ENCODE assay signal across 29 cellular contexts in the genomic region with DNA sequence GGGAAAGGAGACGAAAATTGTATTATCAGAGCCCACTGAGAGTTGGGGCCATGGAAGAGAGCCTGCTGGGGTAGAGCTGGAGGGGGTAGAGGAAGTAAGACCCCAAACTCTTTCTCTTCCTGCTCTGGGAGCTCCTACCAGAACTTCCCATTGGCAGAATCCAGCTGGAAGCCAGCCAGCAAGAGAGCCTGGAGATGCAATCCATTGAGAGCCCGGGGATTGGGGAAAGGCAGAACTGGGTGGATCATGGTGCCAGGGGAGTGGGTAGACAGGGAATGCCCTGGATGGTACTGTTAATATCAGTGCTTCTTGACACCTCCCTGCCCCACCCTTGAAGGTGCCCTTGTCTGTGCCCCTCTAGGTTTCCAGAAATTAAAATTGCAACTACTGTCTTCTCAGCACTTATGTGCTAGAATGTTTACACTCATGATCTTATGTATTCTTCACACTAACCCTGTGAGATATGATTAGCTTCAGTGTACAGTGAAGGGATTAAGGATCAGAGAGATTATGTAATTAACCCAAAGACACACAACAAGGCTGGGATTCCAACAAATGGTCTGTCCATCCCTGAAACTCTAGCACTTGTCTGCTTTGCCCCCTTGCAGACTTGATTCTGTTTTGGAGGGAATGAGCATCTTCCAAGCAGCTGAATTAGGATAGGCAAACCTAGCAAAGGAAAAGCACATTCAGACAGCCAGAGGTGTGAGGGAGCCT.
"Had no signal": no experiment of that assay in that cellular context is flagged by ENCODE, and none has a peak within 500 bp of the region (broad histone marks: within the 10 kb centered on the region; RNA-seq: fewer than 3 reads in every experiment).

No MANE protein-coding gene starts in this region.

- H3K27ac Mint-ChIP-seq: activated CD4-positive, alpha-beta memory T cell treated with anti-CD3 and anti-CD28 coated beads, Interleukin-2, amount 10 ng/mL, durations not matched to agents 7 days and 5 days; activated CD8-positive, alpha-beta memory T cell treated with anti-CD3 and anti-CD28 coated beads, Interleukin-2, amount 10 ng/mL, durations not matched to agents 7 days and 5 days; activated naive CD4-positive, alpha-beta T cell treated with anti-CD3 and anti-CD28 coated beads, Interleukin-2, amount 10 ng/mL, durations not matched to agents 7 days and 5 days; activated naive CD8-positive, alpha-beta T cell; activated naive CD8-positive, alpha-beta T cell treated with anti-CD3 and anti-CD28 coated beads, Interleukin-2, amount 50 U/mL, for 24 hours; T-helper 1 cell treated with Interleukin-12 subunit alpha and Interleukin-12 subunit beta and Interleukin-4 antibody, amounts not matched to agents 30 μg/mL and 1 μg/mL, for 36 hours; T-helper 2 cell treated with Interferon-gamma antibody and Interleukin-4, amounts not matched to agents 5 μg/mL and 100 μg/mL, for 36 hours had no signal

- H3K36me3 Mint-ChIP-seq: activated CD8-positive, alpha-beta memory T cell treated with anti-CD3 and anti-CD28 coated beads, Interleukin-2, amount 10 ng/mL, durations not matched to agents 7 days and 5 days; activated naive CD4-positive, alpha-beta T cell treated with anti-CD3 and anti-CD28 coated beads, Interleukin-2, amount 10 ng/mL, durations not matched to agents 7 days and 5 days; activated naive CD8-positive, alpha-beta T cell had no signal

- H3K27me3 ChIP-seq: cardiac muscle cell, SJCRH30 had no signal

- H3K4me1 Mint-ChIP-seq: activated CD4-positive, alpha-beta memory T cell treated with anti-CD3 and anti-CD28 coated beads, Interleukin-2, amount 10 ng/mL, durations not matched to agents 7 days and 5 days; activated CD8-positive, alpha-beta memory T cell treated with anti-CD3 and anti-CD28 coated beads, Interleukin-2, amount 10 ng/mL, durations not matched to agents 7 days and 5 days; central memory CD8-positive, alpha-beta T cell had no signal

- H3K36me3 ChIP-seq: brain microvascular endothelial cell, cardiac muscle cell, SJCRH30 had no signal

- DNase-seq: activated CD4-positive, alpha-beta memory T cell treated with anti-CD3 and anti-CD28 coated beads, Interleukin-2, amount 10 ng/mL, durations not matched to agents 7 days and 5 days; activated CD4-positive, alpha-beta T cell treated with anti-CD3 and anti-CD28 coated beads for 1 hour; activated CD4-positive, alpha-beta T cell treated with anti-CD3 and anti-CD28 coated beads for 48 hours; activated CD4-positive, CD25-positive, alpha-beta regulatory T cell; activated CD8-positive, alpha-beta memory T cell treated with anti-CD3 and anti-CD28 coated beads for 24 hours; activated CD8-positive, alpha-beta memory T cell treated with anti-CD3 and anti-CD28 coated beads, Interleukin-2, amount 10 ng/mL, durations not matched to agents 7 days and 5 days; activated CD8-positive, alpha-beta memory T cell treated with anti-CD3 and anti-CD28 coated beads, Interleukin-2, amount 50 U/mL, for 48 hours; activated effector memory CD4-positive, alpha-beta T cell treated with Interleukin-2 at 50 U/mL for 16 hours; activated naive CD4-positive, alpha-beta T cell treated with anti-CD3 and anti-CD28 coated beads, Interleukin-2, amount 10 ng/mL, durations not matched to agents 7 days and 5 days; activated naive CD8-positive, alpha-beta T cell treated with anti-CD3 and anti-CD28 coated beads, Interleukin-2, amount 50 U/mL, for 24 hours; activated T-cell treated with anti-CD3 and anti-CD28 coated beads, Interleukin-2, amount 50 U/mL, for 48 hours; brain microvascular endothelial cell; NCI-H1092 treated with DMSO at 0.1 percent for 48 hours; NCI-H1417; NCI-H146; NCI-H187; NCI-H2029 treated with DMSO at 0.1 percent for 48 hours; NCI-H2107; NCI-H226; NCI-H524 treated with DMSO at 0.1 percent for 48 hours; SHP77; SJCRH30; WERI-Rb-1 had no signal

- H3K9me3 ChIP-seq: SJCRH30 had no signal

- H3K4me3 ChIP-seq: cardiac muscle cell, K562, SJCRH30 had no signal

- H3K9me3 Mint-ChIP-seq: activated CD4-positive, alpha-beta memory T cell treated with anti-CD3 and anti-CD28 coated beads, Interleukin-2, amount 10 ng/mL, durations not matched to agents 7 days and 5 days; activated naive CD4-positive, alpha-beta T cell treated with anti-CD3 and anti-CD28 coated beads, Interleukin-2, amount 10 ng/mL, durations not matched to agents 7 days and 5 days; activated naive CD8-positive, alpha-beta T cell treated with anti-CD3 and anti-CD28 coated beads, Interleukin-2, amount 50 U/mL, for 24 hours; central memory CD8-positive, alpha-beta T cell; T-helper 1 cell treated with Interleukin-12 subunit alpha and Interleukin-12 subunit beta and Interleukin-4 antibody, amounts not matched to agents 30 μg/mL and 1 μg/mL, for 36 hours; T-helper 2 cell treated with Interferon-gamma antibody and Interleukin-4, amounts not matched to agents 5 μg/mL and 100 μg/mL, for 36 hours had no signal

- H3K27me3 Mint-ChIP-seq: activated naive CD8-positive, alpha-beta T cell had no signal

- H3K4me3 Mint-ChIP-seq: activated CD4-positive, alpha-beta memory T cell treated with anti-CD3 and anti-CD28 coated beads, Interleukin-2, amount 10 ng/mL, durations not matched to agents 7 days and 5 days; activated CD8-positive, alpha-beta memory T cell treated with anti-CD3 and anti-CD28 coated beads, Interleukin-2, amount 10 ng/mL, durations not matched to agents 7 days and 5 days; activated naive CD4-positive, alpha-beta T cell treated with anti-CD3 and anti-CD28 coated beads, Interleukin-2, amount 10 ng/mL, durations not matched to agents 7 days and 5 days; activated naive CD8-positive, alpha-beta T cell; activated naive CD8-positive, alpha-beta T cell treated with anti-CD3 and anti-CD28 coated beads, Interleukin-2, amount 50 U/mL, for 24 hours; central memory CD8-positive, alpha-beta T cell; T-helper 1 cell treated with Interleukin-12 subunit alpha and Interleukin-12 subunit beta and Interleukin-4 antibody, amounts not matched to agents 30 μg/mL and 1 μg/mL, for 36 hours; T-helper 2 cell treated with Interferon-gamma antibody and Interleukin-4, amounts not matched to agents 5 μg/mL and 100 μg/mL, for 36 hours had no signal

- FAIRE-seq: K562 had no signal

- H3K27ac ChIP-seq: brain microvascular endothelial cell, cardiac muscle cell, SJCRH30 had no signal
